Comparison of ENCODE assay signal across 25 cellular contexts in genomic region chr22:49158741-49159564, GRCh38.
A peak's percentile ranks its signal among the peaks of the same experiment; 100 is the strongest.
DNase-seq lines count a peak whose midpoint lies in the region; FAIRE-seq and TF ChIP-seq lines count a peak whose summit lies in the region.
"Had no signal": no experiment of that assay in that cellular context is flagged by ENCODE, and none has a peak within 500 bp of the region (broad histone marks: within the 10 kb centered on the region; RNA-seq: fewer than 3 reads in every experiment).

No MANE protein-coding gene starts in this region.

- TF ChIP-seq EP300 in sigmoid colon (IDR thresholded peaks at IDR 0.05): no peak

- H3K9me2 ChIP-seq in PC-9 (ENCODE audit: insufficient read depth): no peaks in the 10 kb centered on the region

- H3K4me1 ChIP-seq in kidney (ENCODE audit: control insufficient read depth in 1 of 2, insufficient read depth in 1 of 2, low read depth in 1 of 2, low read length in 2 of 2) (no peaks in the 10 kb centered on the region), sigmoid colon (no peaks in the 10 kb centered on the region), PC-9 (replicated peaks; ENCODE audit: insufficient read depth) (no peaks in the 10 kb centered on the region)
- H3K4me1 ChIP-seq: BE2C, HAP-1 had no signal

- WGBS in sigmoid colon, 2 donors: 75% methylated on average over 19 of the region's 19 CpGs

- H3K4me3 ChIP-seq in kidney (ENCODE audit: low read length in 2 of 2) (no peak overlapping the region), sigmoid colon (no peak overlapping the region), PC-9 (no peak overlapping the region)
- H3K4me3 ChIP-seq: GM23338, HAP-1 had no signal

- no peak for TF ChIP-seq CTCF in kidney (IDR thresholded peaks at IDR 0.05; ENCODE audit: borderline replicate concordance, extremely low read depth, insufficient read depth)
- no peak for TF ChIP-seq CTCF in sigmoid colon (IDR thresholded peaks at IDR 0.05)
- TF ChIP-seq CTCF in PC-9 (conservative IDR thresholded peaks at IDR 0.05): no peak
- TF ChIP-seq CTCF in HFFc6 (IDR thresholded peaks at IDR 0.05): no peak

- no peak overlapping the region for H3K27ac Mint-ChIP-seq in HFFc6
- H3K27ac Mint-ChIP-seq: CD14-positive monocyte, GM23338, IgD-negative memory B cell had no signal

- H3K27me3 Mint-ChIP-seq in HFFc6 (ENCODE audit: insufficient read depth): no peaks in the 10 kb centered on the region

- CTCF ChIA-PET in PC-9 (lab: Charles Lee): no interaction called here

- H3K9me3 Mint-ChIP-seq in HFFc6: peaks cover 72% of the 10 kb centered on the region
- H3K9me3 Mint-ChIP-seq: GM23338 had no signal

- H3K4me3 Mint-ChIP-seq in HFFc6: no peak overlapping the region
- H3K4me3 Mint-ChIP-seq: CD14-positive monocyte, GM23338, IgD-negative memory B cell had no signal

- FAIRE-seq in kidney (lab: Jason Lieb, UNC): no peak
- FAIRE-seq: GM18507 had no signal

- no peaks in the 10 kb centered on the region for H3K79me2 ChIP-seq in PC-9 (ENCODE audit: low read depth)

- peaks cover 5% of the 10 kb centered on the region; the same call in 1 of the 2 replicates for H3K36me3 Mint-ChIP-seq in HFFc6 (ENCODE audit: low read depth)
- H3K36me3 Mint-ChIP-seq: CD14-positive monocyte, IgD-negative memory B cell had no signal

- intact Hi-C loops in kidney (cut with DNase I): no loop called here
- intact Hi-C loops in sigmoid colon (cut with DNase I): no loop called here
- intact Hi-C loops in PC-9 (cut with micrococcal nuclease; ENCODE audit: unreplicated experiment): no loop called here

- no TSS peak for BruUV-seq in PC-9 (replicated peaks; lab: Mats Ljungman, UMichigan)

- DNase-seq in NCI-H146 (lab: John Stamatoyannopoulos, UW) (peak; percentile 14), NCI-H146 treated with DMSO at 0.1 percent for 48 hours (lab: John Stamatoyannopoulos, UW; ENCODE audit: unreplicated experiment) (no peak), COLO668 (lab: John Stamatoyannopoulos, UW; ENCODE audit: unreplicated experiment) (peak; percentile 31), kidney (peak; percentile 65), sigmoid colon (peak; percentile 59), CD1c-positive myeloid dendritic cell (ENCODE audit: extremely low spot score) (no peak), PC-9 (no peak), HFFc6 (no peak)
- DNase-seq: BE2C, MM.1S, NCI-H1694 treated with DMSO at 0.1 percent for 48 hours, NCI-H2081, NCI-H2171, NCI-H226, NCI-H524 treated with DMSO at 0.1 percent for 48 hours, NCI-H774, PC-3, SHP77 had no signal

- H3K27ac ChIP-seq in kidney (ENCODE audit: low read depth in 2 of 2, low read length in 2 of 2) (no peak overlapping the region), sigmoid colon (no peak overlapping the region), PC-9 (no peak overlapping the region)
- H3K27ac ChIP-seq: 22Rv1, KMS-11 had no signal

- H3K4me1 Mint-ChIP-seq in HFFc6 (ENCODE audit: low read depth): no peaks in the 10 kb centered on the region
- H3K4me1 Mint-ChIP-seq: CD14-positive monocyte, GM23338, IgD-negative memory B cell had no signal

- TF ChIP-seq POLR2A in sigmoid colon (IDR thresholded peaks at IDR 0.05): no peak

- no peaks in the 10 kb centered on the region for H4K20me1 ChIP-seq in PC-9 (ENCODE audit: insufficient read depth)

- no peak overlapping the region for H3K9ac ChIP-seq in kidney (ENCODE audit: low read length in 2 of 2)
- H3K9ac ChIP-seq: KMS-11 had no signal

- H3F3A ChIP-seq in PC-9 (ENCODE audit: insufficient read depth, low read depth): no peaks in the 10 kb centered on the region

- no peak overlapping the region for H3K4me2 ChIP-seq in PC-9
- H3K4me2 ChIP-seq: GM23338, KMS-11 had no signal

- H3K36me3 ChIP-seq in kidney (ENCODE audit: control insufficient read depth in 1 of 2, insufficient read depth in 2 of 2, low read length in 2 of 2): no peaks in the 10 kb centered on the region
- no peaks in the 10 kb centered on the region for H3K36me3 ChIP-seq in sigmoid colon
- no peaks in the 10 kb centered on the region for H3K36me3 ChIP-seq in PC-9 (ENCODE audit: low read depth)
- H3K36me3 ChIP-seq: BE2C, HAP-1 had no signal

- H3K9me3 ChIP-seq in kidney (ENCODE audit: control insufficient read depth in 1 of 2, low read length in 2 of 2): no peaks in the 10 kb centered on the region
- H3K9me3 ChIP-seq in sigmoid colon: no peaks in the 10 kb centered on the region
- H3K9me3 ChIP-seq in PC-9 (ENCODE audit: insufficient read depth, low read depth): no peaks in the 10 kb centered on the region
- H3K9me3 ChIP-seq: BE2C, HAP-1 had no signal

- POLR2A ChIA-PET in PC-9 (lab: Charles Lee; ENCODE audit: unreplicated experiment): no interaction called here

- H3K27me3 ChIP-seq in sigmoid colon (peaks cover 0 to 45% (median 23%) of the 10 kb centered on the region in 3 donors), PC-9 (ENCODE audit: insufficient read depth, low read depth) (peaks cover 98% of the 10 kb centered on the region)
- H3K27me3 ChIP-seq: BE2C had no signal

- no peak overlapping the region for H2AFZ ChIP-seq in PC-9
- H2AFZ ChIP-seq: GM23338 had no signal

Comparison
In these comparisons a context has a peak if more than half of its experiments do, and no peak if none do; other contexts are left out.
1. DNase-seq: peak in NCI-H146 (single experiment), COLO668 (single experiment), kidney (single experiment) and sigmoid colon (single experiment); none in NCI-H146 treated with DMSO at 0.1 percent for 48 hours (single experiment), CD1c-positive myeloid dendritic cell (single experiment), PC-9 (0 of 2) and HFFc6 (single experiment).